16 cellular contexts compared by ENCODE assay signal in genomic region chr11:32391965-32392553, GRCh38. TPM values are rescaled to one million over a fixed set of nuclear protein-coding genes. Genes with fewer than 3 reads are reported as not detected.
A peak's percentile ranks its signal among the peaks of the same experiment; 100 is the strongest.
DNase-seq lines count a peak whose midpoint lies in the region; ATAC-seq and TF ChIP-seq lines count a peak whose summit lies in the region.
"Had no signal": no experiment of that assay in that cellular context is flagged by ENCODE, and none has a peak within 500 bp of the region (broad histone marks: within the 10 kb centered on the region; RNA-seq: fewer than 3 reads in every experiment).

No MANE protein-coding gene starts in this region.

- no peak for TF ChIP-seq CTCF in fibroblast of mammary gland (conservative IDR thresholded peaks at IDR 0.05; ENCODE audit: control insufficient read depth, insufficient read depth, low read depth, low read length)
- TF ChIP-seq CTCF in RWPE1 (conservative IDR thresholded peaks at IDR 0.05; ENCODE audit: low read depth) = no peak

- POLR2A ChIA-PET in RWPE1 (lab: Yijun Ruan, JAX; ENCODE audit: low non-redundant PET) = interaction anchor here (0.6 kb wide), 1 partner anchor 476 kb away, joined by 3 read pairs; no protein-coding TSS in a partner anchor

- no peak for TF ChIP-seq POLR2A in erythroblast (IDR thresholded peaks at IDR 0.05; ENCODE audit: low read length)

- H3K4me3 ChIP-seq in MG63 (no peak overlapping the region), fibroblast of mammary gland (ENCODE audit: control insufficient read depth, low read depth, low read length) (no peak overlapping the region)
- H3K4me3 ChIP-seq: mucosa of descending colon, spleen, vagina had no signal

- H3K9me3 ChIP-seq in MG63 = no peaks in the 10 kb centered on the region
- H3K9me3 ChIP-seq: mucosa of descending colon, spleen, vagina had no signal

- no peaks in the 10 kb centered on the region for H3K36me3 ChIP-seq in MG63
- H3K36me3 ChIP-seq: spleen, vagina, WERI-Rb-1 had no signal

- H3K27ac ChIP-seq in RWPE1 = no peak overlapping the region
- H3K27ac ChIP-seq: vagina, WERI-Rb-1 had no signal

- peak; percentile 35 for ATAC-seq in GM18502 (IDR thresholded peaks at IDR 0.05; ENCODE audit: poor library complexity, unreplicated experiment)
- ATAC-seq: stimulated activated naive CD8-positive, alpha-beta T cell treated with anti-CD3 and anti-CD28 coated beads, Interleukin-15, amount 100 ng/mL, for 72 hours had no signal

- DNase-seq in MG63 = peak; percentile 2
- DNase-seq in fibroblast of mammary gland (ENCODE audit: low read depth) = peak; percentile 42
- no peak for DNase-seq in GDM1 (lab: John Stamatoyannopoulos, UW)
- DNase-seq in activated CD4-positive, alpha-beta T cell treated with anti-CD3 and anti-CD28 coated beads for 48 hours = no peak
- DNase-seq in erythroblast (lab: John Stamatoyannopoulos, UW) = no peak
- DNase-seq in RWPE1 (ENCODE audit: low spot score) = no peak
- DNase-seq: NCI-H1436; NCI-H510A; spleen; stimulated activated naive CD8-positive, alpha-beta T cell treated with anti-CD3 and anti-CD28 coated beads, Interleukin-15, amount 100 ng/mL, for 72 hours; WERI-Rb-1 had no signal

- H3K27me3 ChIP-seq in MG63 = no peaks in the 10 kb centered on the region
- H3K27me3 ChIP-seq: spleen, vagina had no signal

- CTCF ChIA-PET in RWPE1 (lab: Yijun Ruan, JAX) = no interaction called here

RNA-seq across cellular contexts. Expression of gene WT1, which starts 43.3 kb away (rescaled TPM):
- total RNA-seq in MG63 (2014; rRNA removed; shearing (Covaris generic); ENCODE audit: low replicate concordance) = 0.10 TPM in 1 of 2 replicates, not detected in the other
- total RNA-seq: activated CD8-positive, alpha-beta memory T cell treated with anti-CD3 and anti-CD28 coated beads for 36 hours; activated T-helper 2 cell treated with anti-CD3 and anti-CD28 coated beads, Interferon-gamma antibody, Interleukin-2, Interleukin-4, amounts not matched to agents 10 μg/mL and 5 μg/mL and 100 μg/mL, durations not matched to agents 14 hours and 24 hours and 36 hours had no signal

Comparison
In these comparisons a context has a peak if more than half of its experiments do, and no peak if none do; other contexts are left out.
1. DNase-seq: peak in MG63 (single experiment) and fibroblast of mammary gland (single experiment); none in GDM1 (single experiment), activated CD4-positive, alpha-beta T cell treated with anti-CD3 and anti-CD28 coated beads for 48 hours (single experiment), erythroblast (0 of 2) and RWPE1 (single experiment).